8 cellular contexts compared by ENCODE assay signal in genomic region chr1:173477286-173478098, GRCh38. TPM values are rescaled to one million over a fixed set of nuclear protein-coding genes. Genes with fewer than 3 reads are reported as not detected.
DNase-seq lines count a peak whose midpoint lies in the region; ATAC-seq and TF ChIP-seq lines count a peak whose summit lies in the region.

Gene PRDX6 (plus strand): TSS chr1:173477335. CDS start chr1:173477398, 63 bp downstream.

- H3K36me3 ChIP-seq in BE2C, result peaks cover 25% of the 10 kb centered on the region

- H3K4me1 Mint-ChIP-seq in activated CD4-positive, alpha-beta memory T cell treated with anti-CD3 and anti-CD28 coated beads, Interleukin-2, amount 10 ng/mL, durations not matched to agents 7 days and 5 days, result peaks cover 63% of the 10 kb centered on the region

- ATAC-seq in GM18873 (IDR thresholded peaks at IDR 0.05; ENCODE audit: low FRiP score, unreplicated experiment) (peak; percentile 46), HG03097 (IDR thresholded peaks at IDR 0.05; ENCODE audit: low FRiP score, unreplicated experiment) (peak; percentile 56)

- H3K9me3 Mint-ChIP-seq in activated CD4-positive, alpha-beta memory T cell treated with anti-CD3 and anti-CD28 coated beads, Interleukin-2, amount 10 ng/mL, durations not matched to agents 7 days and 5 days, result no peaks in the 10 kb centered on the region

- peak within 1 kb of the TSS; percentile 95 for H3K27ac Mint-ChIP-seq in activated CD4-positive, alpha-beta memory T cell treated with anti-CD3 and anti-CD28 coated beads, Interleukin-2, amount 10 ng/mL, durations not matched to agents 7 days and 5 days

- CTCF ChIA-PET in activated CD4-positive, alpha-beta memory T cell treated with anti-CD3 and anti-CD28 coated beads, Interleukin-2, amount 10 ng/mL, durations not matched to agents 7 days and 5 days (lab: Charles Lee), result interaction anchor here (0.7 to 4.7 kb wide), 4 partner anchors 47 to 347 kb away, joined by 3 to 36 read pairs (median 4); partner anchors contain the start of genes CENPL, DARS2 and KLHL20

- H3K27me3 ChIP-seq in BE2C (no peaks in the 10 kb centered on the region), mononuclear cell (ENCODE audit: insufficient read depth, low read length) (no peaks in the 10 kb centered on the region)

- H3K27me3 Mint-ChIP-seq in activated CD4-positive, alpha-beta memory T cell treated with anti-CD3 and anti-CD28 coated beads, Interleukin-2, amount 10 ng/mL, durations not matched to agents 7 days and 5 days, result no peaks in the 10 kb centered on the region

- H3K9me3 ChIP-seq in BE2C, result no peaks in the 10 kb centered on the region
- H3K9me3 ChIP-seq in mononuclear cell (ENCODE audit: low read depth, low read length), result no peaks in the 10 kb centered on the region

- H3K4me3 ChIP-seq in BE2C (ENCODE audit: low read depth, low read length) (peak within 1 kb of the TSS; percentile 89), epithelial cell of esophagus (ENCODE audit: low read length) (peak within 1 kb of the TSS; percentile 93), mononuclear cell (ENCODE audit: low read length) (peak within 1 kb of the TSS; percentile 78)

- TF ChIP-seq CTCF in BE2C (IDR thresholded peaks at IDR 0.05; ENCODE audit: low read depth, low read length) (no peak), epithelial cell of esophagus (IDR thresholded peaks at IDR 0.05; ENCODE audit: insufficient read depth, low read depth, low read length, missing control alignments) (no peak)

- DNase-seq in BE2C, result no peak
- DNase-seq in NCI-H226, result peak; percentile 60
- DNase-seq in activated CD4-positive, alpha-beta memory T cell treated with anti-CD3 and anti-CD28 coated beads, Interleukin-2, amount 10 ng/mL, durations not matched to agents 7 days and 5 days, result no peak
- peak; percentile 84 for DNase-seq in epithelial cell of esophagus (ENCODE audit: low read depth)
- peak; percentile 83 for DNase-seq in superior temporal gyrus (ENCODE audit: extremely low spot score)

- H3K36me3 Mint-ChIP-seq in activated CD4-positive, alpha-beta memory T cell treated with anti-CD3 and anti-CD28 coated beads, Interleukin-2, amount 10 ng/mL, durations not matched to agents 7 days and 5 days (ENCODE audit: low read depth), result peaks cover 59% of the 10 kb centered on the region

- H3K4me3 Mint-ChIP-seq in activated CD4-positive, alpha-beta memory T cell treated with anti-CD3 and anti-CD28 coated beads, Interleukin-2, amount 10 ng/mL, durations not matched to agents 7 days and 5 days, result peak within 1 kb of the TSS; percentile 91

- H3K4me1 ChIP-seq in BE2C (peaks cover 3% of the 10 kb centered on the region; the same call in 1 of the 2 replicates), mononuclear cell (ENCODE audit: insufficient read depth, low read length) (peaks cover 45% of the 10 kb centered on the region)

- POLR2A ChIA-PET in activated CD4-positive, alpha-beta memory T cell treated with anti-CD3 and anti-CD28 coated beads, Interleukin-2, amount 10 ng/mL, durations not matched to agents 7 days and 5 days (lab: Charles Lee), result interaction anchor here (0.7 to 4.5 kb wide), 20 partner anchors 11 to 1546 kb away, joined by 3 to 43 read pairs (median 4); partner anchors contain the start of genes CACYBP, CENPL, DARS2 and GAS5

RNA-seq across cellular contexts. Expression of gene PRDX6, which starts in this region (rescaled TPM):
- 75.3 TPM for polyA plus RNA-seq in BE2C (2012; ENCODE audit: insufficient read depth, insufficient read length, low read depth)
- total RNA-seq in activated CD4-positive, alpha-beta memory T cell treated with anti-CD3 and anti-CD28 coated beads, Interleukin-2, amount 10 ng/mL, durations not matched to agents 7 days and 5 days, result 100 to 1,000 TPM; 105 to 109 TPM
- total RNA-seq in mononuclear cell, result 99.4 TPM

Comparison
In these comparisons a context has a peak if more than half of its experiments do, and no peak if none do; other contexts are left out.
1. DNase-seq: peak in NCI-H226 (single experiment), epithelial cell of esophagus (single experiment) and superior temporal gyrus (single experiment); none in BE2C (single experiment) and activated CD4-positive, alpha-beta memory T cell treated with anti-CD3 and anti-CD28 coated beads, Interleukin-2, amount 10 ng/mL, durations not matched to agents 7 days and 5 days (single experiment).
2. Peak in every context shown above with its lines, with median percentiles within 50 percentile points of each other: H3K4me3 ChIP-seq.